ENCODE assay signal across 8 cellular contexts in the genomic region with DNA sequence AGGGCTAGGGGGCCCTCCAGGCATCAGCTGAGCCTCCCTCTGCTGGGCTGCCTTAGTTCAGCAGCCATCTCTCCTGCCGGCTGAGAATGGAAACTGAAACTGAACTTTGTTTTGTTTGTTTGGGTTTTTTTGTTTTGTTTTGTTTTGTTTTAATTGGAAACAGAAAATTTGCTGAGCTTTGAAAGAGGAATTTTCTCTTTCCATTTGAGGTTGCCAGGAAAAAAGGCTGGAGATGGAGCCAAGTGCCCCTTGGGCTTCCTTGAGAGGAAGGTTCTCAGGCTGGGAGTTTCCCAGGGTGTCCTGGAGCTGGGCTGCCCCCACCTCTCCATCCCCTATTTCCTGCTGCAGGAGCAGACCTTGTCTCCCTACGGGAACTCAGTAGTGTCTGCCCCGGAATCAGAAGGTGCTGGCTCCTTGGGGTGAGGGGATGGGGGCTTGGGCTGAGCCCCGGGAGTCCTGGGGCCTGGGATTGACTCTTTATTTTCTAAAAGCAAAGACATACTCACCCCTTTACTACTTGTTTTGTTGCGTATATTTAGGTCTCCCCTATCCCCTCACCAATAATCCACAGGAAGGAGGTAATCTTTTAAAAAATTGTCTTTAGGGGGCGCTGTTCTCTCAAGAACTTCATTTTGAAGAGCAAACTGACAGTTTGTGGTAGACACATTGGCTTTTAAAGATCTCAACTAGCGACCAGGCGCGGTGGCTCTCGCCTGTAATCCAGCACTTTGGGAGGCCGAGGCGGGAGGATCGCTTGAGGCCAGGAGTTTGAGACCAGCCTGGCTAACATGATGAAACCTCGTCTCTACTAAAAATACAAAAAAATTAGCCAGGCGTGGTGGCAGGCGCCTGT. TPM values are rescaled to one million over a fixed set of nuclear protein-coding genes. Genes with fewer than 3 reads are reported as not detected.
DNase-seq lines count a peak whose midpoint lies in the region; ATAC-seq, FAIRE-seq and TF ChIP-seq lines count a peak whose summit lies in the region.

No MANE protein-coding gene starts in this region.

- H3K36me3 ChIP-seq in IMR-90 (ENCODE audit: control insufficient read depth, insufficient read depth, low read length) (no peaks in the 10 kb centered on the region), SU-DHL-6 (ENCODE audit: low read length) (no peaks in the 10 kb centered on the region), astrocyte (ENCODE audit: insufficient read depth, low read length) (no peaks in the 10 kb centered on the region), skeletal muscle satellite cell (ENCODE audit: insufficient read depth, low read length) (no peaks in the 10 kb centered on the region)

- no peak overlapping the region for H2BK15ac ChIP-seq in IMR-90 (ENCODE audit: low read depth, low read length)

- no peaks in the 10 kb centered on the region for H4K20me1 ChIP-seq in IMR-90 (ENCODE audit: insufficient read depth, low read length)
- H4K20me1 ChIP-seq in SU-DHL-6 (ENCODE audit: low read depth, low read length), result no peaks in the 10 kb centered on the region
- no peaks in the 10 kb centered on the region for H4K20me1 ChIP-seq in astrocyte (ENCODE audit: insufficient read depth, low read length)

- peak overlapping the region in 1 of 2 experiments; percentile 84; a peak in 2 of 4 replicates for H4K8ac ChIP-seq in IMR-90 (ENCODE audit: low read depth in 2 of 2, low read length in 2 of 2)

- FAIRE-seq in astrocyte (lab: Jason Lieb, UNC), result no peak

- intact Hi-C loops in IMR-90 (cut with micrococcal nuclease), result loop anchor here (1.0 to 5.0 kb wide), 4 partner anchors 37 to 622 kb away; no protein-coding TSS in a partner anchor

- no peaks in the 10 kb centered on the region for H3K9me2 ChIP-seq in SU-DHL-6 (replicated peaks; ENCODE audit: insufficient read depth, low read length)

- H3K18ac ChIP-seq in IMR-90 (ENCODE audit: low read depth, low read length), result no peak overlapping the region; the same call in 1 of the 2 replicates

- peaks cover 9% of the 10 kb centered on the region for H3K27me3 Mint-ChIP-seq in astrocyte (ENCODE audit: low read depth, unreplicated experiment)

- in situ Hi-C loops in IMR-90 (cut with MboI; ENCODE audit: low sequenced_read_pairs), result no loop called here

- H3K4me1 Mint-ChIP-seq in astrocyte (ENCODE audit: low read depth, unreplicated experiment), result no peaks in the 10 kb centered on the region

- no peaks in the 10 kb centered on the region for H3F3A ChIP-seq in SU-DHL-6 (ENCODE audit: insufficient read depth)

- H3K79me2 ChIP-seq in SU-DHL-6 (ENCODE audit: insufficient read depth, low read length), result no peaks in the 10 kb centered on the region
- no peaks in the 10 kb centered on the region for H3K79me2 ChIP-seq in astrocyte (ENCODE audit: insufficient read depth, low read length)

- no peak overlapping the region for H2BK5ac ChIP-seq in IMR-90 (ENCODE audit: low read depth, low read length, poor library complexity, severe bottlenecking)

- TF ChIP-seq CTCF in IMR-90 (conservative IDR thresholded peaks at IDR 0.05; ENCODE audit: low read depth, low read length) (peak; percentile 45), SU-DHL-6 (IDR thresholded peaks at IDR 0.05; ENCODE audit: insufficient read depth, low read length, poor library complexity, severe bottlenecking) (peak; percentile 34), astrocyte (IDR thresholded peaks at IDR 0.05; ENCODE audit: insufficient read depth, low read depth, low read length) (peak; percentile 35)

- H3K4me2 ChIP-seq in IMR-90 (ENCODE audit: low read depth, low read length) (peak overlapping the region; percentile 78), SU-DHL-6 (ENCODE audit: low read depth, low read length, poor library complexity, severe bottlenecking) (peak overlapping the region; percentile 32), astrocyte (ENCODE audit: low read length) (peak overlapping the region; percentile 82), skeletal muscle satellite cell (ENCODE audit: low read length) (peak overlapping the region; percentile 78)

- POLR2A ChIA-PET in IMR-90 (lab: Charles Lee; ENCODE audit: unreplicated experiment), result no interaction called here

- TF ChIP-seq RAD21 in IMR-90 (IDR thresholded peaks at IDR 0.05; ENCODE audit: low read length), result peak; percentile 39

- 0 out of 2 replicates have a peak overlapping the region, but pooled peaks have one; percentile 33 for H3K23ac ChIP-seq in IMR-90 (ENCODE audit: low read depth, low read length)

- no peaks in the 10 kb centered on the region for H3K9me1 ChIP-seq in IMR-90 (ENCODE audit: insufficient read depth, low read length)

- H3K27me3 ChIP-seq in IMR-90 (ENCODE audit: control insufficient read depth, insufficient read depth, low read length), result peaks cover 6% of the 10 kb centered on the region
- no peaks in the 10 kb centered on the region for H3K27me3 ChIP-seq in SU-DHL-6 (ENCODE audit: low read length)
- H3K27me3 ChIP-seq in astrocyte (ENCODE audit: insufficient read depth, low read length), result peaks cover 9% of the 10 kb centered on the region
- peaks cover 20% of the 10 kb centered on the region for H3K27me3 ChIP-seq in skeletal muscle satellite cell (ENCODE audit: control insufficient read depth, insufficient read depth, low read length)

- H3K36me3 Mint-ChIP-seq in astrocyte (ENCODE audit: low read depth, unreplicated experiment), result no peaks in the 10 kb centered on the region

- DNase-seq in GM04503 (ENCODE audit: low read depth), result peak; percentile 21
- peak; percentile 33 for DNase-seq in IMR-90
- DNase-seq in astrocyte (ENCODE audit: low read depth), result no peak
- DNase-seq in hepatic stellate cell (ENCODE audit: low spot score), result peak; percentile 40
- DNase-seq in DMS79 (lab: John Stamatoyannopoulos, UW), result no peak

- dilution Hi-C loops in IMR-90 (cut with HindIII; ENCODE audit: low sequenced_read_pairs, unreplicated experiment), result no loop called here

- peak overlapping the region; percentile 75 for H3K14ac ChIP-seq in IMR-90 (replicated peaks; ENCODE audit: low read depth, low read length)

- H2AFZ ChIP-seq in IMR-90 (replicated peaks; ENCODE audit: low read length, poor library complexity) (peak overlapping the region; percentile 92), SU-DHL-6 (ENCODE audit: low read depth, low read length, severe bottlenecking) (peak overlapping the region; percentile 55), astrocyte (ENCODE audit: low read depth, low read length) (peak overlapping the region; percentile 79)

- peak overlapping the region; percentile 68 for H3K4ac ChIP-seq in IMR-90 (ENCODE audit: low read depth, low read length)

- H4K91ac ChIP-seq in IMR-90 (ENCODE audit: insufficient read depth, low read depth, low read length), result no peak overlapping the region

- peak overlapping the region; percentile 44; the same call in 1 of the 2 replicates for H2BK120ac ChIP-seq in IMR-90 (ENCODE audit: low read depth, low read length)

- H3K9ac ChIP-seq in IMR-90 (ENCODE audit: low read depth, low read length) (peak overlapping the region; percentile 1; the same call in 1 of the 2 replicates), SU-DHL-6 (ENCODE audit: low read length) (no peak overlapping the region), astrocyte (ENCODE audit: low read length) (peak overlapping the region; percentile 60), skeletal muscle satellite cell (ENCODE audit: low read depth, low read length) (peak overlapping the region; percentile 71)

- no peak for TF ChIP-seq POLR2A in IMR-90 (IDR thresholded peaks at IDR 0.05; ENCODE audit: low read depth, low read length)

- H3K27ac ChIP-seq in IMR-90 (ENCODE audit: insufficient read depth, low read length), result no peak overlapping the region
- H3K27ac ChIP-seq in SU-DHL-6 (ENCODE audit: low read depth, low read length), result no peak overlapping the region
- no peak overlapping the region for H3K27ac ChIP-seq in astrocyte (ENCODE audit: low read depth, low read length)

- peak overlapping the region; percentile 87 for H3K27ac Mint-ChIP-seq in astrocyte (ENCODE audit: unreplicated experiment)

- no peaks in the 10 kb centered on the region for H3K4me1 ChIP-seq in IMR-90 (ENCODE audit: control insufficient read depth, insufficient read depth, low read length)
- H3K4me1 ChIP-seq in astrocyte (ENCODE audit: insufficient read depth, low read length), result no peaks in the 10 kb centered on the region
- H3K4me1 ChIP-seq in skeletal muscle satellite cell (ENCODE audit: control insufficient read depth, insufficient read depth, low read length), result peaks cover 4% of the 10 kb centered on the region

- no peaks in the 10 kb centered on the region for H3K79me1 ChIP-seq in IMR-90 (ENCODE audit: low read depth in 1 of 2, low read length in 2 of 2)

- H3K9me3 Mint-ChIP-seq in astrocyte (ENCODE audit: unreplicated experiment), result no peaks in the 10 kb centered on the region

- H2AK9ac ChIP-seq in IMR-90 (replicated peaks; ENCODE audit: low read depth, low read length, poor library complexity), result peak overlapping the region; percentile 72

- CTCF ChIA-PET in IMR-90 (lab: Yijun Ruan, JAX), result interaction anchor here (0.6 to 1.8 kb wide), 7 partner anchors 8 to 105 kb away, joined by 3 to 7 read pairs (median 3); no protein-coding TSS in a partner anchor

- 44% methylated on average over 4 of the region's 16 CpGs; no CpG with 5 or more reads in 1 of the 2 experiments for WGBS in IMR-90 (ENCODE audit: extremely low coverage in 2 of 2, insufficient read length in 1 of 2), 2 experiments

- no peaks in the 10 kb centered on the region for H3K9me3 ChIP-seq in IMR-90 (ENCODE audit: control insufficient read depth, insufficient read depth, low read length)
- H3K9me3 ChIP-seq in SU-DHL-6 (ENCODE audit: insufficient read depth, low read length), result no peaks in the 10 kb centered on the region
- H3K9me3 ChIP-seq in astrocyte (ENCODE audit: insufficient read depth, low read depth, low read length), result no peaks in the 10 kb centered on the region
- no peaks in the 10 kb centered on the region for H3K9me3 ChIP-seq in skeletal muscle satellite cell (replicated peaks; ENCODE audit: low read length)

- no peak overlapping the region for H2AK5ac ChIP-seq in IMR-90 (ENCODE audit: low read depth, low read length)

- no peak overlapping the region for H3K4me3 Mint-ChIP-seq in astrocyte (ENCODE audit: unreplicated experiment)

- BruUV-seq in IMR-90 (replicated peaks; lab: Mats Ljungman, UMichigan), result no TSS peak

- H3K56ac ChIP-seq in IMR-90 (ENCODE audit: extremely low read depth, insufficient read depth, low read length), result no peak overlapping the region

- ATAC-seq in GM21528 (IDR thresholded peaks at IDR 0.05; ENCODE audit: low FRiP score, unreplicated experiment) (peak; percentile 70), IMR-90 (ENCODE audit: low read depth) (peak; percentile 95)

- H4K5ac ChIP-seq in IMR-90 (ENCODE audit: low read depth, low read length), result no peak overlapping the region; the same call in 1 of the 2 replicates

- H3K4me3 ChIP-seq in IMR-90 (ENCODE audit: insufficient read depth, low read depth, low read length) (peak overlapping the region; percentile 14; the same call in 1 of the 2 replicates), SU-DHL-6 (ENCODE audit: insufficient read depth, low read length, poor library complexity, severe bottlenecking) (no peak overlapping the region), astrocyte (ENCODE audit: insufficient read depth, low read depth, low read length) (no peak overlapping the region), skeletal muscle satellite cell (ENCODE audit: low read length) (peak overlapping the region; percentile 60)

- no peak overlapping the region for H2BK20ac ChIP-seq in IMR-90 (ENCODE audit: low read depth, low read length)

RNA-seq across cellular contexts. Expression of a gene that starts 21.3 kb away (rescaled TPM):
- under 0.01 TPM in 2 replicates for total RNA-seq in IMR-90 (2012; rRNA removed)
- polyA plus RNA-seq in IMR-90 (2012; rRNA removed), result 0.05 TPM in 1 of 2 replicates, not detected in the other
- not detected in 2 replicates for polyA plus RNA-seq in IMR-90 (2012; cell fraction: cytosol; rRNA removed)
- not detected in 2 replicates for polyA plus RNA-seq in IMR-90 (2012; cell fraction: nucleus; rRNA removed; ENCODE audit: low replicate concordance)
- total RNA-seq in astrocyte, result 0.75 and 1.3 TPM in 2 replicates
- total RNA-seq in skeletal muscle satellite cell (2012; rRNA removed), result 0.66 and 1.3 TPM in 2 replicates

RNA-seq across cellular contexts. Expression of a gene that starts 44.1 kb away (rescaled TPM):
- total RNA-seq in IMR-90 (2012; rRNA removed), result 12.5 and 18.3 TPM in 2 replicates
- 13.5 and 17.7 TPM in 2 replicates for polyA plus RNA-seq in IMR-90 (2012; rRNA removed)
- polyA plus RNA-seq in IMR-90 (2012; cell fraction: cytosol; rRNA removed), result 10.0 and 16.4 TPM in 2 replicates
- polyA plus RNA-seq in IMR-90 (2012; cell fraction: nucleus; rRNA removed; ENCODE audit: low replicate concordance), result 8.3 and 11.2 TPM in 2 replicates
- 16.2 and 19.4 TPM in 2 replicates for total RNA-seq in astrocyte
- 9.6 and 15.9 TPM in 2 replicates for total RNA-seq in skeletal muscle satellite cell (2012; rRNA removed)

Comparison
In these comparisons a context has a peak if more than half of its experiments do, and no peak if none do; other contexts are left out.
1. DNase-seq: peak in GM04503 (single experiment), IMR-90 (single experiment) and hepatic stellate cell (single experiment); none in astrocyte (single experiment) and DMS79 (single experiment).
2. H3K4me2 ChIP-seq: peak in every context shown above with its lines; median percentile 82 in astrocyte; 78 in IMR-90; 78 in skeletal muscle satellite cell; 32 in SU-DHL-6.
3. H3K4me3 ChIP-seq: peak in IMR-90 (single experiment) and skeletal muscle satellite cell (single experiment); none in SU-DHL-6 (single experiment) and astrocyte (single experiment).
4. Peak in every context shown above with its lines, with median percentiles within 50 percentile points of each other: H2AFZ ChIP-seq and CTCF ChIP-seq.